In genomic region chr1:227357229-227358078, GRCh38 we compare ENCODE assay signal across 1 cellular context.
TF ChIP-seq lines count a peak whose summit lies in the region.

No MANE protein-coding gene starts in this region.

TF ChIP-seq in SK-N-SH, 30 proteins besides CTCF, POLR2A, EP300 and RAD21 (continued from another document):
- TF ChIP-seq GABPA (IDR thresholded peaks at IDR 0.05; ENCODE audit: low read depth), result no peak
- no peak for TF ChIP-seq YY1 (IDR thresholded peaks at IDR 0.05; ENCODE audit: low read depth)
- TF ChIP-seq EZH2phosphoT487 (IDR thresholded peaks at IDR 0.05; ENCODE audit: borderline replicate concordance, low read depth), result no peak
- TF ChIP-seq TAF1 (IDR thresholded peaks at IDR 0.05; ENCODE audit: borderline replicate concordance, low read depth, low read length), result peak; percentile 34; the same call in 1 of the 2 replicates
- no peak for TF ChIP-seq MXI1 (IDR thresholded peaks at IDR 0.05; ENCODE audit: low read depth, low read length)
- TF ChIP-seq GATA2 (CRISPR knock-in tag; IDR thresholded peaks at IDR 0.05), result no peak
- no peak for TF ChIP-seq FOXJ3 (CRISPR knock-in tag; IDR thresholded peaks at IDR 0.05)
- peak; percentile 79 for TF ChIP-seq TCF12 (IDR thresholded peaks at IDR 0.05)
- TF ChIP-seq MEF2A (IDR thresholded peaks at IDR 0.05; ENCODE audit: borderline replicate concordance, low read depth), result no peak
- TF ChIP-seq JUND (IDR thresholded peaks at IDR 0.05), result peak; percentile 76
- peak; percentile 86; the same call in 1 of the 2 replicates for TF ChIP-seq SIN3A (IDR thresholded peaks at IDR 0.05; ENCODE audit: borderline replicate concordance, low read depth, low read length)
- TF ChIP-seq, protein P1, sequence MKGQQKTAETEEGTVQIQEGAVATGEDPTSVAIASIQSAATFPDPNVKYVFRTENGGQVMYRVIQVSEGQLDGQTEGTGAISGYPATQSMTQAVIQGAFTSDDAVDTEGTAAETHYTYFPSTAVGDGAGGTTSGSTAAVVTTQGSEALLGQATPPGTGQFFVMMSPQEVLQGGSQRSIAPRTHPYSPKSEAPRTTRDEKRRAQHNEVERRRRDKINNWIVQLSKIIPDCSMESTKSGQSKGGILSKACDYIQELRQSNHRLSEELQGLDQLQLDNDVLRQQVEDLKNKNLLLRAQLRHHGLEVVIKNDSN (IDR thresholded peaks at IDR 0.05; ENCODE audit: borderline replicate concordance, low read depth), result no peak
- TF ChIP-seq, protein P2, sequence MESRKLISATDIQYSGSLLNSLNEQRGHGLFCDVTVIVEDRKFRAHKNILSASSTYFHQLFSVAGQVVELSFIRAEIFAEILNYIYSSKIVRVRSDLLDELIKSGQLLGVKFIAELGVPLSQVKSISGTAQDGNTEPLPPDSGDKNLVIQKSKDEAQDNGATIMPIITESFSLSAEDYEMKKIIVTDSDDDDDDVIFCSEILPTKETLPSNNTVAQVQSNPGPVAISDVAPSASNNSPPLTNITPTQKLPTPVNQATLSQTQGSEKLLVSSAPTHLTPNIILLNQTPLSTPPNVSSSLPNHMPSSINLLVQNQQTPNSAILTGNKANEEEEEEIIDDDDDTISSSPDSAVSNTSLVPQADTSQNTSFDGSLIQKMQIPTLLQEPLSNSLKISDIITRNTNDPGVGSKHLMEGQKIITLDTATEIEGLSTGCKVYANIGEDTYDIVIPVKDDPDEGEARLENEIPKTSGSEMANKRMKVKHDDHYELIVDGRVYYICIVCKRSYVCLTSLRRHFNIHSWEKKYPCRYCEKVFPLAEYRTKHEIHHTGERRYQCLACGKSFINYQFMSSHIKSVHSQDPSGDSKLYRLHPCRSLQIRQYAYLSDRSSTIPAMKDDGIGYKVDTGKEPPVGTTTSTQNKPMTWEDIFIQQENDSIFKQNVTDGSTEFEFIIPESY (IDR thresholded peaks at IDR 0.05; ENCODE audit: borderline replicate concordance, low read depth), result no peak
- no peak for TF ChIP-seq FOXM1 (IDR thresholded peaks at IDR 0.05; ENCODE audit: low read depth)
- no peak for TF ChIP-seq SMC3 (IDR thresholded peaks at IDR 0.05; ENCODE audit: low read depth, low read length)
